Comparison of ENCODE assay signal across 1 cellular context in genomic region chr2:106189764-106190468, GRCh38.
TF ChIP-seq lines count a peak whose summit lies in the region.

No MANE protein-coding gene starts in this region.

TF ChIP-seq in GM23338, 12 proteins besides CTCF, POLR2A, EP300 and RAD21 (continued from another document):
- TF ChIP-seq ZNF462 (CRISPR knock-in tag; IDR thresholded peaks at IDR 0.05) (no peak), CREB1 (CRISPR knock-in tag; IDR thresholded peaks at IDR 0.05; ENCODE audit: low read depth) (no peak), ZNF331 (CRISPR knock-in tag; IDR thresholded peaks at IDR 0.05; ENCODE audit: low read depth) (no peak), REST (IDR thresholded peaks at IDR 0.05; ENCODE audit: unreplicated experiment) (no peak)
